In genomic region chr2:61675204-61675603, GRCh38 we compare ENCODE assay signal across 8 cellular contexts.
"Had no signal": no experiment of that assay in that cellular context is flagged by ENCODE, and none has a peak within 500 bp of the region (broad histone marks: within the 10 kb centered on the region; RNA-seq: fewer than 3 reads in every experiment).

No MANE protein-coding gene starts in this region.

- DNase-seq: GDM1, GF-D8 had no signal

- ATAC-seq: GM12878 had no signal

- FAIRE-seq: G401.6, GM12878, GM12891, GM12892, GM18507, GM19239 had no signal

- H3K4me3 ChIP-seq: GM12878 had no signal
